ENCODE assay signal across 5 cellular contexts in genomic region chr9:96034553-96035122, GRCh38.
"Had no signal": no experiment of that assay in that cellular context is flagged by ENCODE, and none has a peak within 500 bp of the region (broad histone marks: within the 10 kb centered on the region; RNA-seq: fewer than 3 reads in every experiment).

No MANE protein-coding gene starts in this region.

- H3K4me1 Mint-ChIP-seq: GM23338, H9 had no signal

- H3K4me2 ChIP-seq: GM23338 had no signal

- H2AFZ ChIP-seq: GM23338 had no signal

- H3K4me3 Mint-ChIP-seq: GM23338, H9 had no signal

- ATAC-seq: GM23338, K562 had no signal

- H3K27ac Mint-ChIP-seq: GM23338, H9 had no signal

- H3K4me3 ChIP-seq: GM23338, K562 had no signal

- DNase-seq: H9, HCEC 1CT, IMR-90 had no signal
